1 cellular context compared by ENCODE assay signal in genomic region chr1:156911587-156912298, GRCh38.
A peak's percentile ranks its signal among the peaks of the same experiment; 100 is the strongest.
TF ChIP-seq lines count a peak whose summit lies in the region.

No MANE protein-coding gene starts in this region.

TF ChIP-seq in IMR-90, 13 proteins besides CTCF, POLR2A, EP300 and RAD21:
- TF ChIP-seq MAZ (IDR thresholded peaks at IDR 0.05; ENCODE audit: borderline replicate concordance, low read depth, low read length), result no peak
- no peak for TF ChIP-seq SMC3 (IDR thresholded peaks at IDR 0.05; ENCODE audit: low read depth, low read length)
- no peak for TF ChIP-seq RFX5 (IDR thresholded peaks at IDR 0.05; ENCODE audit: low read depth, low read length)
- TF ChIP-seq MXI1 (IDR thresholded peaks at IDR 0.05; ENCODE audit: borderline replicate concordance, low read depth, low read length), result no peak
- TF ChIP-seq CHD1 (IDR thresholded peaks at IDR 0.05; ENCODE audit: low read depth, low read length), result no peak
- TF ChIP-seq USF2 (IDR thresholded peaks at IDR 0.05; ENCODE audit: low read depth, low read length), result 0 out of 2 replicates have a peak, but pooled peaks have one; percentile 19
- TF ChIP-seq CEBPB (IDR thresholded peaks at IDR 0.05; ENCODE audit: low read depth, low read length), result no peak
